In the genomic region with DNA sequence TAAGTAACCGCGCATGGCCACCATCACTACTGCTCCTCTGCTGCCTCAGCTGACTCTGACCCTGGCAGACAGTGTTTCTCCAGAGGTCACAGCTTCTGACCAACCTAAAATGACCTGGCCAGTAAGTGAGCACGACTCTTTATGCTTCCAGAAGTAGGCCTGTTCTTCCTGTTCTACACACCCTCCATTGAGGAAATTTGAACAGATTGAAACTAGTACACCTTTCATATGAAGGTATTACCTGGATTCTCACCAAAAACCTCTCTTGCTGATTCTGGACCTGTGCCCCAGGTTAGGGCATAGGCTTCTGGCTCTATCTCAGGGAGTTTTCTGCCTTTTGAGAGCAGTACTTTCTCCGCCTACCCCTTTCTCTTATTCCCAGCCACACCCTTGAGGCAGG, we compare ENCODE assay signal across 26 cellular contexts.
"Had no signal": no experiment of that assay in that cellular context is flagged by ENCODE, and none has a peak within 500 bp of the region (broad histone marks: within the 10 kb centered on the region; RNA-seq: fewer than 3 reads in every experiment).

No MANE protein-coding gene starts in this region.

- H3K36me3 ChIP-seq: sigmoid colon, tibial nerve, uterus had no signal

- H3K27me3 ChIP-seq: sigmoid colon, tibial nerve, uterus had no signal

- H3K36me3 Mint-ChIP-seq: activated CD8-positive, alpha-beta memory T cell treated with anti-CD3 and anti-CD28 coated beads, Interleukin-2, amount 10 ng/mL, durations not matched to agents 7 days and 5 days had no signal

- H3K4me3 ChIP-seq: lung, sigmoid colon, tibial nerve, uterus had no signal

- H3K4me1 Mint-ChIP-seq: activated CD4-positive, alpha-beta memory T cell treated with anti-CD3 and anti-CD28 coated beads, Interleukin-2, amount 10 ng/mL, durations not matched to agents 7 days and 5 days; activated CD8-positive, alpha-beta memory T cell treated with anti-CD3 and anti-CD28 coated beads, Interleukin-2, amount 10 ng/mL, durations not matched to agents 7 days and 5 days had no signal

- ATAC-seq: activated CD8-positive, alpha-beta memory T cell treated with anti-CD3 and anti-CD28 coated beads, Interleukin-2, amount 10 ng/mL, durations not matched to agents 7 days and 5 days; left lobe of liver had no signal

- H3K27ac ChIP-seq: sigmoid colon, uterus had no signal

- H3K9me3 ChIP-seq: sigmoid colon, tibial nerve, uterus had no signal

- H3K4me3 Mint-ChIP-seq: activated CD4-positive, alpha-beta memory T cell treated with anti-CD3 and anti-CD28 coated beads, Interleukin-2, amount 10 ng/mL, durations not matched to agents 7 days and 5 days; activated CD8-positive, alpha-beta memory T cell treated with anti-CD3 and anti-CD28 coated beads, Interleukin-2, amount 10 ng/mL, durations not matched to agents 7 days and 5 days; activated naive CD4-positive, alpha-beta T cell treated with anti-CD3 and anti-CD28 coated beads for 36 hours; nephron progenitor cell; T-helper 2 cell treated with Interferon-gamma antibody and Interleukin-4, amounts not matched to agents 5 μg/mL and 100 μg/mL, for 36 hours had no signal

- H3K4me1 ChIP-seq: sigmoid colon, uterus had no signal

- H3K9me3 Mint-ChIP-seq: activated CD4-positive, alpha-beta memory T cell treated with anti-CD3 and anti-CD28 coated beads, Interleukin-2, amount 10 ng/mL, durations not matched to agents 7 days and 5 days; activated naive CD4-positive, alpha-beta T cell treated with anti-CD3 and anti-CD28 coated beads for 36 hours; T-helper 2 cell treated with Interferon-gamma antibody and Interleukin-4, amounts not matched to agents 5 μg/mL and 100 μg/mL, for 36 hours had no signal

- H3K27ac Mint-ChIP-seq: activated CD4-positive, alpha-beta memory T cell treated with anti-CD3 and anti-CD28 coated beads, Interleukin-2, amount 10 ng/mL, durations not matched to agents 7 days and 5 days; activated CD8-positive, alpha-beta memory T cell treated with anti-CD3 and anti-CD28 coated beads, Interleukin-2, amount 10 ng/mL, durations not matched to agents 7 days and 5 days; activated naive CD4-positive, alpha-beta T cell treated with anti-CD3 and anti-CD28 coated beads for 36 hours; nephron progenitor cell; T-helper 2 cell treated with Interferon-gamma antibody and Interleukin-4, amounts not matched to agents 5 μg/mL and 100 μg/mL, for 36 hours had no signal

- FAIRE-seq: endothelial cell of umbilical vein, frontal cortex, kidney had no signal

- DNase-seq: activated CD4-positive, alpha-beta memory T cell treated with anti-CD3 and anti-CD28 coated beads, Interleukin-2, amount 10 ng/mL, durations not matched to agents 7 days and 5 days; activated CD4-positive, alpha-beta T cell treated with anti-CD3 and anti-CD28 coated beads for 48 hours; activated CD4-positive, CD25-positive, alpha-beta regulatory T cell; activated CD8-positive, alpha-beta memory T cell treated with anti-CD3 and anti-CD28 coated beads, Interleukin-2, amount 10 ng/mL, durations not matched to agents 7 days and 5 days; activated naive CD4-positive, alpha-beta T cell treated with anti-CD3 and anti-CD28 coated beads for 36 hours; activated T-cell treated with anti-CD3 and anti-CD28 coated beads, Interleukin-2, amount 50 U/mL, for 1 hour; cortex of kidney; effector CD8-positive, alpha-beta T cell; head of caudate nucleus; kidney; midbrain; nucleus accumbens; posterior cingulate gyrus; sigmoid colon; stimulated activated CD4-positive, alpha-beta T cell treated with anti-CD3 and anti-CD28 coated beads, Interleukin-1b, Interleukin-23, amount 100 ng/mL, for 48 hours; stimulated activated CD8-positive, alpha-beta memory T cell treated with anti-CD3 and anti-CD28 coated beads, Interleukin-4, amount 100 ng/mL, for 48 hours; stimulated activated naive CD4-positive, alpha-beta T cell; substantia nigra; uterus had no signal
